21 cellular contexts compared by ENCODE assay signal in genomic region chr6:21996425-21997207, GRCh38.
DNase-seq lines count a peak whose midpoint lies in the region; ATAC-seq, FAIRE-seq and TF ChIP-seq lines count a peak whose summit lies in the region.
"Had no signal": no experiment of that assay in that cellular context is flagged by ENCODE, and none has a peak within 500 bp of the region (broad histone marks: within the 10 kb centered on the region; RNA-seq: fewer than 3 reads in every experiment).

No MANE protein-coding gene starts in this region.

- DNase-seq in Calu3 (peak; percentile 22), PC-9 (no peak), endodermal cell (no peak), nephron progenitor cell (no peak), pons (ENCODE audit: low spot score) (no peak), G401 (ENCODE audit: low spot score) (no peak), pancreas (no peak), stomach (no peak)
- DNase-seq: activated CD4-positive, alpha-beta T cell treated with anti-CD3 and anti-CD28 coated beads, Interleukin-2, amount 10 ng/mL, durations not matched to agents 7 days and 5 days; activated CD8-positive, alpha-beta memory T cell treated with anti-CD3 and anti-CD28 coated beads, Interleukin-2, amount 50 U/mL, for 48 hours; activated gamma-delta T cell treated with Interleukin-2 at 50 U/mL for 16 hours; anterior cingulate cortex; GOT3; Kasumi-1; natural killer cell; NCI-H1417 treated with DMSO at 0.1 percent for 48 hours; stimulated activated naive CD8-positive, alpha-beta T cell treated with anti-CD3 and anti-CD28 coated beads, Interleukin-15, amount 100 ng/mL, for 72 hours had no signal

- peak overlapping the region; percentile 8; the same call in 1 of the 2 replicates for H2AFZ ChIP-seq in PC-9

- no peaks in the 10 kb centered on the region for H3K79me2 ChIP-seq in PC-9 (ENCODE audit: low read depth)

- H3K4me2 ChIP-seq in PC-9: no peak overlapping the region

- no peaks in the 10 kb centered on the region for H4K20me1 ChIP-seq in PC-9 (ENCODE audit: insufficient read depth)

- in situ Hi-C loops in G401 (cut with HindIII; ENCODE audit: low sequenced_read_pairs): no loop called here

- H3K27ac ChIP-seq in PC-9 (no peak overlapping the region), endodermal cell (ENCODE audit: low read depth, low read length) (peak overlapping the region; percentile 90), pancreas (no peak overlapping the region), stomach (no peak overlapping the region)

- POLR2A ChIA-PET in PC-9 (lab: Charles Lee; ENCODE audit: unreplicated experiment): no interaction called here

- TF ChIP-seq POLR2A in stomach (IDR thresholded peaks at IDR 0.05): no peak

- no peaks in the 10 kb centered on the region for H3K36me3 Mint-ChIP-seq in Calu3 (ENCODE audit: insufficient read depth, unreplicated experiment)
- peaks cover 7% of the 10 kb centered on the region for H3K36me3 Mint-ChIP-seq in endodermal cell (ENCODE audit: low read depth)
- H3K36me3 Mint-ChIP-seq in nephron progenitor cell (ENCODE audit: low read depth): peaks cover 32% of the 10 kb centered on the region
- H3K36me3 Mint-ChIP-seq: natural killer cell had no signal

- FAIRE-seq in pancreas (lab: Jason Lieb, UNC): no peak
- FAIRE-seq: G401.6, GM12878 had no signal

- H3K9me3 Mint-ChIP-seq in Calu3 (ENCODE audit: low read depth, unreplicated experiment) (no peaks in the 10 kb centered on the region), endodermal cell (no peaks in the 10 kb centered on the region), nephron progenitor cell (no peaks in the 10 kb centered on the region)
- H3K9me3 Mint-ChIP-seq: activated CD4-positive, alpha-beta T cell treated with anti-CD3 and anti-CD28 coated beads, Interleukin-2, amount 10 ng/mL, durations not matched to agents 7 days and 5 days; natural killer cell; stimulated activated naive CD8-positive, alpha-beta T cell treated with anti-CD3 and anti-CD28 coated beads, Interleukin-15, amount 100 ng/mL, for 72 hours had no signal

- CTCF ChIA-PET in Calu3 (lab: Charles Lee): interaction anchor here (0.6 to 1.4 kb wide), 4 partner anchors 12 to 400 kb away, joined by 3 to 7 read pairs (median 3); no protein-coding TSS in a partner anchor
- CTCF ChIA-PET in PC-9 (lab: Charles Lee): no interaction called here

- no peak for ATAC-seq in pancreas
- ATAC-seq: esophagus mucosa; GM12878; natural killer cell; Panc1; stimulated activated naive CD8-positive, alpha-beta T cell treated with anti-CD3 and anti-CD28 coated beads, Interleukin-15, amount 100 ng/mL, for 72 hours had no signal

- H3K27ac Mint-ChIP-seq in Calu3 (ENCODE audit: unreplicated experiment): peak overlapping the region; percentile 55
- H3K27ac Mint-ChIP-seq in endodermal cell: no peak overlapping the region
- H3K27ac Mint-ChIP-seq in nephron progenitor cell: peak overlapping the region; percentile 93
- H3K27ac Mint-ChIP-seq: activated CD4-positive, alpha-beta T cell treated with anti-CD3 and anti-CD28 coated beads, Interleukin-2, amount 10 ng/mL, durations not matched to agents 7 days and 5 days; natural killer cell; stimulated activated naive CD8-positive, alpha-beta T cell treated with anti-CD3 and anti-CD28 coated beads, Interleukin-15, amount 100 ng/mL, for 72 hours had no signal

- no peak overlapping the region for H3K9ac ChIP-seq in endodermal cell (ENCODE audit: extremely low read depth, low read length, poor library complexity, severe bottlenecking)

- H3K4me1 Mint-ChIP-seq in Calu3 (ENCODE audit: low read depth, unreplicated experiment) (peaks cover 21% of the 10 kb centered on the region), endodermal cell (peaks cover 44% of the 10 kb centered on the region), nephron progenitor cell (peaks cover 75% of the 10 kb centered on the region)

- H3K4me1 ChIP-seq in PC-9 (replicated peaks; ENCODE audit: insufficient read depth): no peaks in the 10 kb centered on the region
- H3K4me1 ChIP-seq in endodermal cell (ENCODE audit: control insufficient read depth, insufficient read depth, low read length): no peaks in the 10 kb centered on the region
- H3K4me1 ChIP-seq in pancreas: no peaks in the 10 kb centered on the region
- peaks cover 0 to 11% (median 0%) of the 10 kb centered on the region in 4 donors for H3K4me1 ChIP-seq in stomach

- H3K27me3 ChIP-seq in PC-9 (ENCODE audit: insufficient read depth, low read depth): no peaks in the 10 kb centered on the region
- H3K27me3 ChIP-seq in endodermal cell (ENCODE audit: control insufficient read depth, insufficient read depth, low read length, poor library complexity, severe bottlenecking): no peaks in the 10 kb centered on the region
- H3K27me3 ChIP-seq in pancreas: no peaks in the 10 kb centered on the region
- H3K27me3 ChIP-seq in stomach: no peaks in the 10 kb centered on the region

- H3K36me3 ChIP-seq in PC-9 (ENCODE audit: low read depth) (no peaks in the 10 kb centered on the region), endodermal cell (ENCODE audit: control insufficient read depth, insufficient read depth, low read length) (peaks cover 42% of the 10 kb centered on the region), pancreas (no peaks in the 10 kb centered on the region), stomach (no peaks in the 10 kb centered on the region)

- no peaks in the 10 kb centered on the region for H3K9me3 ChIP-seq in PC-9 (ENCODE audit: insufficient read depth, low read depth)
- H3K9me3 ChIP-seq in endodermal cell (ENCODE audit: control insufficient read depth, low read length): no peaks in the 10 kb centered on the region
- no peaks in the 10 kb centered on the region for H3K9me3 ChIP-seq in pancreas
- no peaks in the 10 kb centered on the region for H3K9me3 ChIP-seq in stomach

- H3F3A ChIP-seq in PC-9 (ENCODE audit: insufficient read depth, low read depth): no peaks in the 10 kb centered on the region

- intact Hi-C loops in Calu3 (cut with micrococcal nuclease; ENCODE audit: unreplicated experiment) (no loop called here), PC-9 (cut with micrococcal nuclease; ENCODE audit: unreplicated experiment) (no loop called here), pancreas (cut with DNase I) (no loop called here), stomach (cut with DNase I; ENCODE audit: low total_unique reads) (no loop called here)

- 66 to 92% methylated on average over 4 to 5 of the region's 5 CpGs for WGBS in endodermal cell (ENCODE audit: insufficient coverage in 1 of 2, insufficient read length in 1 of 2), 2 experiments
- 70 to 71% methylated on average over 5 of the region's 5 CpGs for WGBS in pancreas, 2 donors
- 77 to 83% (median 80%) methylated on average over 5 of the region's 5 CpGs for WGBS in stomach, 5 donors

- H3K9me2 ChIP-seq in PC-9 (ENCODE audit: insufficient read depth): no peaks in the 10 kb centered on the region

- no TSS peak for BruUV-seq in Calu3 (replicated peaks; lab: Mats Ljungman, UMichigan)
- BruUV-seq in PC-9 (replicated peaks; lab: Mats Ljungman, UMichigan): no TSS peak

- no peaks in the 10 kb centered on the region for H3K27me3 Mint-ChIP-seq in Calu3 (ENCODE audit: unreplicated experiment)
- H3K27me3 Mint-ChIP-seq in endodermal cell (ENCODE audit: insufficient read depth): no peaks in the 10 kb centered on the region
- no peaks in the 10 kb centered on the region for H3K27me3 Mint-ChIP-seq in nephron progenitor cell (ENCODE audit: low read depth, poor library complexity)
- H3K27me3 Mint-ChIP-seq: activated CD4-positive, alpha-beta T cell treated with anti-CD3 and anti-CD28 coated beads, Interleukin-2, amount 10 ng/mL, durations not matched to agents 7 days and 5 days; stimulated activated naive CD8-positive, alpha-beta T cell treated with anti-CD3 and anti-CD28 coated beads, Interleukin-15, amount 100 ng/mL, for 72 hours had no signal

- TF ChIP-seq EP300 in stomach (IDR thresholded peaks at IDR 0.05): no peak

- TF ChIP-seq CTCF in Calu3 (IDR thresholded peaks at IDR 0.05; ENCODE audit: unreplicated experiment): no peak
- no peak for TF ChIP-seq CTCF in PC-9 (conservative IDR thresholded peaks at IDR 0.05)
- TF ChIP-seq CTCF in endodermal cell (conservative IDR thresholded peaks at IDR 0.05): no peak
- TF ChIP-seq CTCF in nephron progenitor cell (IDR thresholded peaks at IDR 0.05): no peak
- no peak for TF ChIP-seq CTCF in pancreas (IDR thresholded peaks at IDR 0.05)
- no peak for TF ChIP-seq CTCF in stomach (IDR thresholded peaks at IDR 0.05)

- H3K4me3 Mint-ChIP-seq in Calu3 (ENCODE audit: low read depth, unreplicated experiment) (no peak overlapping the region), endodermal cell (no peak overlapping the region), nephron progenitor cell (no peak overlapping the region)
- H3K4me3 Mint-ChIP-seq: activated CD4-positive, alpha-beta T cell treated with anti-CD3 and anti-CD28 coated beads, Interleukin-2, amount 10 ng/mL, durations not matched to agents 7 days and 5 days; natural killer cell; stimulated activated naive CD8-positive, alpha-beta T cell treated with anti-CD3 and anti-CD28 coated beads, Interleukin-15, amount 100 ng/mL, for 72 hours had no signal

- no peak overlapping the region for H3K4me3 ChIP-seq in PC-9
- H3K4me3 ChIP-seq in endodermal cell (ENCODE audit: low read length): no peak overlapping the region
- H3K4me3 ChIP-seq in pancreas: no peak overlapping the region
- H3K4me3 ChIP-seq in stomach: no peak overlapping the region
- H3K4me3 ChIP-seq: GM12878 had no signal
